ENCODE assay signal across 1 cellular context in the genomic region with DNA sequence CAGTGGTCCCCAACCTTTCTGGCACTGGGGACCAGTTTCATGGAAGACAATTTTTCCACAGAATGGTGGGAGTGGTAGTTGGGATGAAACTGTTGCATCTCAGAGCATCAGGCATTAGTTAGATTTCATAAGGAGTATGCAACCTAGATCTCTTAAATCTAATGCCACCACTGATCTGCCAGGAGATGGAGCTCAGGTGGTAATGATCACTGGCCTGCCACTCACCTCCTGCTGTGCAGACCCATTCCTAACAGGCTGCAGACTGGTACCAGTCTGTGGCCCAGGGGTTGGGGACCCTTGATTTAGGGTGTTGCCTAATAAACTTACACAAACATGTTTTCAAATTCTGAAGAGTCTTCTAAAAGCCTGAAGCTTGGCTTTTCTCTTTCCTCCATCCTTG.
TF ChIP-seq lines count a peak whose summit lies in the region.

No MANE protein-coding gene starts in this region.

TF ChIP-seq in H1, 55 proteins besides CTCF, POLR2A, EP300 and RAD21 (continued from another document):
- TF ChIP-seq CHD2 (IDR thresholded peaks at IDR 0.05; ENCODE audit: low read length) = no peak
- TF ChIP-seq SP2 (IDR thresholded peaks at IDR 0.05; ENCODE audit: low read length) = no peak
